ENCODE assay signal across 20 cellular contexts in genomic region chr10:15266117-15266516, GRCh38.
"Had no signal": no experiment of that assay in that cellular context is flagged by ENCODE, and none has a peak within 500 bp of the region (broad histone marks: within the 10 kb centered on the region; RNA-seq: fewer than 3 reads in every experiment).

No MANE protein-coding gene starts in this region.

- H3K4me3 ChIP-seq: colonic mucosa, esophagus muscularis mucosa, gastroesophageal sphincter, heart right ventricle, left lung, lower lobe of right lung, mucosa of descending colon had no signal

- H3K27ac ChIP-seq: colonic mucosa, esophagus muscularis mucosa, foreskin keratinocyte, gastroesophageal sphincter, heart right ventricle, left lung, lower lobe of right lung had no signal

- H3K4me1 Mint-ChIP-seq: mesothelial cell of epicardium had no signal

- H3K4me1 ChIP-seq: colonic mucosa, foreskin keratinocyte, left lung, lower lobe of right lung had no signal

- H3K4me3 Mint-ChIP-seq: dendritic cell treated with granulocyte-macrophage colony-stimulating factor and Interleukin-4, amounts not matched to agents 40 ng/mL and 50 ng/mL, for 4 days; effector memory CD8-positive, alpha-beta T cell; mesothelial cell of epicardium had no signal

- H3K9me3 ChIP-seq: colonic mucosa, left lung, mucosa of descending colon had no signal

- H3K27ac Mint-ChIP-seq: dendritic cell treated with granulocyte-macrophage colony-stimulating factor and Interleukin-4, amounts not matched to agents 40 ng/mL and 50 ng/mL, for 4 days; effector memory CD8-positive, alpha-beta T cell; mesothelial cell of epicardium had no signal

- H3K27me3 Mint-ChIP-seq: dendritic cell treated with granulocyte-macrophage colony-stimulating factor and Interleukin-4, amounts not matched to agents 40 ng/mL and 50 ng/mL, for 4 days had no signal

- DNase-seq: cerebellar nuclear complex; colonic mucosa; cortex of kidney; effector CD8-positive, alpha-beta T cell; effector memory CD8-positive, alpha-beta T cell; foreskin keratinocyte; heart right ventricle; hippocampal formation; kidney; kidney glomerular epithelial cell; left colon; left lung; left ventricle myocardium superior; lower lobe of right lung; mesenchymal stem cell; mucosa of descending colon had no signal

- H3K9me3 Mint-ChIP-seq: effector memory CD8-positive, alpha-beta T cell had no signal

- H3K36me3 ChIP-seq: colonic mucosa, left lung, lower lobe of right lung had no signal

- H3K27me3 ChIP-seq: colonic mucosa, esophagus muscularis mucosa, foreskin keratinocyte, gastroesophageal sphincter, heart right ventricle, left lung had no signal
